18 cellular contexts compared by ENCODE assay signal in the genomic region with DNA sequence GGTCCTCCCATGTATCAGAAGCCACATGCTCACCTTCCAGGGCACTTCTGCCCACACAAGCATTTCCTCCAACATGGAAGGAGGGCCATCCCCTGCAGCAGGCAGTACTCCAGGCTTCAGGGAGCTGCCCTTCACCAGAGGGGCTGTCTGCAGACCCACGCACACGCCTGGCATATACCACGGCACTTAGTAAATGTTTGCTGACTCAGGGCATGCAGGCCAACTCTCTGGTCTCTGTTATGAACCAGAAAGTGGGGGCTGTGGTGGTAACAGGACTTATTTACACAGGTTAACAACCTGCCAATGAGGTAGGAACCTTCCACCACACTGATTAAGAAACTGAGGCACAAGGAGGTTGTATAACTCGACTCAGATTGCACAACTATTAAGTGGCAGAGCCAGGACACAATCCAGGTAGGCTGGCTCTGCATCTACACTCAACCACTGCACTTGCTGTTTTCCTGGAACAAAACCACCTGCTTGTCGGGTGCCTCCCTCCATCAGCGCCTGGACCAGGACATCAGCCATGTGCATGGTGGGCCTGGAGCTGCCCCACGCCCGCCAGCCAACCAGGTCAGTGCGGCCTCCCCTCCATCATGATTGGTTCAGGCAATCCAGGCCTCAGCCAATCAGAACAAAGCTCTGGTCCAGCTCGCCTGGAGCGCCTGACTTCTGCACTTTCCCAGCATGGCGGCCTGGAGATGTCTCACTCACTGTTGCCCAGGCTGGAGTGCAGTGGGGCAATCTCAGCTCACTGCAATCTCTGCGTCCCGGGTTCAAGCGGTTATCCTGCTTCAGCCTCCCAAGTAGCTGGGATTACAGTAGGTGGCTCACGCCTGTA. TPM values are rescaled to one million over a fixed set of nuclear protein-coding genes. Genes with fewer than 3 reads are reported as not detected.
DNase-seq lines count a peak whose midpoint lies in the region; ATAC-seq and TF ChIP-seq lines count a peak whose summit lies in the region.
"Had no signal": no experiment of that assay in that cellular context is flagged by ENCODE, and none has a peak within 500 bp of the region (broad histone marks: within the 10 kb centered on the region; RNA-seq: fewer than 3 reads in every experiment).

No MANE protein-coding gene starts in this region.

- DNase-seq in IMR-90 (no peak), cerebellar cortex (ENCODE audit: low spot score) (peak; percentile 43), neural progenitor cell (ENCODE audit: low spot score) (no peak), superior temporal gyrus (ENCODE audit: extremely low spot score) (no peak), colonic mucosa (no peak)
- DNase-seq in activated naive CD4-positive, alpha-beta T cell (lab: John Stamatoyannopoulos, UW): no peak
- DNase-seq: GF-D8, HCEC 1CT, KG1, NCI-H1048, NCI-H146, NCI-H2081, NCI-H2227 treated with DMSO at 0.1 percent for 48 hours, NCI-H524 had no signal

- H3K23ac ChIP-seq in IMR-90 (ENCODE audit: low read depth, low read length): no peak overlapping the region

- H3K9me3 ChIP-seq in BLaER1 treated with 17β-estradiol and CSF1 and Interleukin-3, amounts not matched to agents 10 nM and 100 nM (replicated peaks in 1 of 11): no peaks in the 10 kb centered on the region
- H3K9me3 ChIP-seq in IMR-90 (ENCODE audit: control insufficient read depth, insufficient read depth, low read length) (no peaks in the 10 kb centered on the region), neural progenitor cell (ENCODE audit: low read depth) (no peaks in the 10 kb centered on the region), colonic mucosa (no peaks in the 10 kb centered on the region)

- TF ChIP-seq POLR2A in IMR-90 (IDR thresholded peaks at IDR 0.05; ENCODE audit: low read depth, low read length): no peak

- no peaks in the 10 kb centered on the region; the same call in 1 of the 2 replicates for H3K9me1 ChIP-seq in IMR-90 (ENCODE audit: insufficient read depth, low read length)

- no peaks in the 10 kb centered on the region for H3K36me3 Mint-ChIP-seq in neural progenitor cell

- peak overlapping the region; percentile 5 for H2AK9ac ChIP-seq in IMR-90 (replicated peaks; ENCODE audit: low read depth, low read length, poor library complexity)

- no TSS peak for BruUV-seq in IMR-90 (replicated peaks; lab: Mats Ljungman, UMichigan)

- H2BK15ac ChIP-seq in IMR-90 (ENCODE audit: low read depth, low read length): no peak overlapping the region

- H3K79me2 ChIP-seq in neural progenitor cell (ENCODE audit: low read depth): no peaks in the 10 kb centered on the region

- no peak for TF ChIP-seq CTCF in IMR-90 (conservative IDR thresholded peaks at IDR 0.05; ENCODE audit: low read depth, low read length)
- no peak for TF ChIP-seq CTCF in neural progenitor cell (IDR thresholded peaks at IDR 0.05)
- no peak for TF ChIP-seq CTCF in colonic mucosa (IDR thresholded peaks at IDR 0.05)

- H2AK5ac ChIP-seq in IMR-90 (ENCODE audit: low read depth, low read length): no peak overlapping the region

- H2BK20ac ChIP-seq in IMR-90 (ENCODE audit: low read depth, low read length): no peak overlapping the region

- H3K4me3 Mint-ChIP-seq in neural progenitor cell: peak overlapping the region; percentile 52

- H4K5ac ChIP-seq in IMR-90 (ENCODE audit: low read depth, low read length): no peak overlapping the region

- peak overlapping the region in 9 of 11 experiments; percentile 62 to 92 (median 81); a peak in 18 of 22 replicates for H3K4me2 ChIP-seq in BLaER1 treated with 17β-estradiol and CSF1 and Interleukin-3, amounts not matched to agents 10 nM and 100 nM
- H3K4me2 ChIP-seq in IMR-90 (ENCODE audit: low read depth, low read length): no peak overlapping the region
- no peak overlapping the region for H3K4me2 ChIP-seq in neural progenitor cell

- H3K27ac ChIP-seq in BLaER1 treated with 17β-estradiol and CSF1 and Interleukin-3, amounts not matched to agents 10 nM and 100 nM: no peak overlapping the region
- H3K27ac ChIP-seq in IMR-90 (ENCODE audit: insufficient read depth, low read length) (no peak overlapping the region), neural progenitor cell (no peak overlapping the region), colonic mucosa (no peak overlapping the region)
- H3K27ac ChIP-seq: SK-N-MC had no signal

- no peak overlapping the region for H2BK120ac ChIP-seq in IMR-90 (ENCODE audit: low read depth, low read length)

- no peak overlapping the region for H4K91ac ChIP-seq in IMR-90 (ENCODE audit: insufficient read depth, low read depth, low read length)

- H3K9ac ChIP-seq in BLaER1 treated with 17β-estradiol and CSF1 and Interleukin-3, amounts not matched to agents 10 nM and 100 nM: peak overlapping the region in 1 of 11 experiments; percentile 4; a peak in 1 of 22 replicates
- H3K9ac ChIP-seq in IMR-90 (ENCODE audit: low read depth, low read length): no peak overlapping the region
- H3K9ac ChIP-seq in neural progenitor cell: no peak overlapping the region
- no peak overlapping the region for H3K9ac ChIP-seq in colonic mucosa (ENCODE audit: low read depth in 2 of 2, low read length in 2 of 2)

- 86% methylated on average over 11 of the region's 16 CpGs; no CpG with 5 or more reads in 1 of the 2 experiments for WGBS in IMR-90 (ENCODE audit: extremely low coverage in 2 of 2, insufficient read length in 1 of 2), 2 experiments

- H3K79me1 ChIP-seq in IMR-90 (ENCODE audit: low read depth in 1 of 2, low read length in 2 of 2): peaks cover 0 to 2% of the 10 kb centered on the region in 2 experiments; a peak in 1 of 4 replicates

- ATAC-seq in IMR-90 (ENCODE audit: low read depth) (no peak), GM21528 (IDR thresholded peaks at IDR 0.05; ENCODE audit: low FRiP score, unreplicated experiment) (no peak)

- H3K14ac ChIP-seq in IMR-90 (replicated peaks; ENCODE audit: low read depth, low read length): no peak overlapping the region

- H2AFZ ChIP-seq in IMR-90 (replicated peaks; ENCODE audit: low read length, poor library complexity) (peak overlapping the region; percentile 62), neural progenitor cell (replicated peaks) (no peak overlapping the region)

- H3K18ac ChIP-seq in IMR-90 (ENCODE audit: low read depth, low read length): no peak overlapping the region

- H3K36me3 ChIP-seq in BLaER1 treated with 17β-estradiol and CSF1 and Interleukin-3, amounts not matched to agents 10 nM and 100 nM: no peaks in the 10 kb centered on the region
- no peaks in the 10 kb centered on the region for H3K36me3 ChIP-seq in IMR-90 (ENCODE audit: control insufficient read depth, insufficient read depth, low read length)
- no peaks in the 10 kb centered on the region for H3K36me3 ChIP-seq in neural progenitor cell
- no peaks in the 10 kb centered on the region for H3K36me3 ChIP-seq in colonic mucosa

- no peak overlapping the region for H3K56ac ChIP-seq in IMR-90 (ENCODE audit: extremely low read depth, insufficient read depth, low read length)

- dilution Hi-C loops in IMR-90 (cut with HindIII; ENCODE audit: low sequenced_read_pairs, unreplicated experiment): no loop called here

- peaks cover 5% of the 10 kb centered on the region for H3K27me3 Mint-ChIP-seq in neural progenitor cell (ENCODE audit: insufficient read depth, low read depth)

- no peaks in the 10 kb centered on the region for H4K20me1 ChIP-seq in BLaER1 treated with 17β-estradiol and CSF1 and Interleukin-3, amounts not matched to agents 10 nM and 100 nM
- no peaks in the 10 kb centered on the region for H4K20me1 ChIP-seq in IMR-90 (ENCODE audit: insufficient read depth, low read length)
- H4K20me1 ChIP-seq in neural progenitor cell (ENCODE audit: low read depth): no peaks in the 10 kb centered on the region

- peaks cover 38 to 60% (median 49%) of the 10 kb centered on the region in 10 experiments for H3K4me1 ChIP-seq in BLaER1 treated with 17β-estradiol and CSF1 and Interleukin-3, amounts not matched to agents 10 nM and 100 nM
- H3K4me1 ChIP-seq in IMR-90 (ENCODE audit: control insufficient read depth, insufficient read depth, low read length): peaks cover 2% of the 10 kb centered on the region; the same call in 1 of the 2 replicates
- H3K4me1 ChIP-seq in neural progenitor cell: peaks cover 20% of the 10 kb centered on the region
- no peaks in the 10 kb centered on the region for H3K4me1 ChIP-seq in colonic mucosa

- no peak overlapping the region for H4K8ac ChIP-seq in IMR-90 (ENCODE audit: low read depth in 2 of 2, low read length in 2 of 2)

- H3K9me3 Mint-ChIP-seq in neural progenitor cell: no peaks in the 10 kb centered on the region

- CTCF ChIA-PET in IMR-90 (lab: Yijun Ruan, JAX): interaction anchor here (0.9 kb wide), 1 partner anchor 9 kb away, joined by 3 read pairs; no protein-coding TSS in a partner anchor

- H3F3A ChIP-seq in neural progenitor cell (ENCODE audit: low read depth): peaks cover 20% of the 10 kb centered on the region

- no peak for TF ChIP-seq RAD21 in IMR-90 (IDR thresholded peaks at IDR 0.05; ENCODE audit: low read length)

- no peak overlapping the region for H3K27ac Mint-ChIP-seq in neural progenitor cell

- H3K4me3 ChIP-seq in BLaER1 treated with 17β-estradiol and CSF1 and Interleukin-3, amounts not matched to agents 10 nM and 100 nM: no peak overlapping the region
- H3K4me3 ChIP-seq in IMR-90 (ENCODE audit: insufficient read depth, low read depth, low read length) (no peak overlapping the region), neural progenitor cell (no peak overlapping the region), colonic mucosa (no peak overlapping the region)
- H3K4me3 ChIP-seq: SK-N-MC had no signal

- in situ Hi-C loops in IMR-90 (cut with MboI; ENCODE audit: low sequenced_read_pairs): no loop called here

- no peak overlapping the region for H2BK5ac ChIP-seq in IMR-90 (ENCODE audit: low read depth, low read length, poor library complexity, severe bottlenecking)

- H3K4me1 Mint-ChIP-seq in neural progenitor cell: peaks cover 44% of the 10 kb centered on the region

- POLR2A ChIA-PET in IMR-90 (lab: Charles Lee; ENCODE audit: unreplicated experiment): no interaction called here

- intact Hi-C loops in IMR-90 (cut with micrococcal nuclease): no loop called here
- intact Hi-C loops in colonic mucosa (cut with DNase I): no loop called here

- no peak overlapping the region for H3K4ac ChIP-seq in IMR-90 (ENCODE audit: low read depth, low read length)

- peaks cover 0 to 20% (median 0%) of the 10 kb centered on the region in 11 experiments; a peak in 7 of 22 replicates for H3K27me3 ChIP-seq in BLaER1 treated with 17β-estradiol and CSF1 and Interleukin-3, amounts not matched to agents 10 nM and 100 nM
- H3K27me3 ChIP-seq in IMR-90 (ENCODE audit: control insufficient read depth, insufficient read depth, low read length): peaks cover 20% of the 10 kb centered on the region
- H3K27me3 ChIP-seq in neural progenitor cell: peaks cover 19% of the 10 kb centered on the region
- H3K27me3 ChIP-seq in colonic mucosa: no peaks in the 10 kb centered on the region

RNA-seq across cellular contexts. Expression of a gene that starts 19.2 kb away (rescaled TPM):
- 12,144 and 15,732 TPM in 2 replicates for total RNA-seq in IMR-90 (2012; rRNA removed)
- polyA plus RNA-seq in IMR-90 (2012; rRNA removed): 10,271 and 10,907 TPM in 2 replicates
- 46,606 and 47,328 TPM in 2 replicates for polyA plus RNA-seq in IMR-90 (2012; cell fraction: cytosol; rRNA removed)
- polyA plus RNA-seq in IMR-90 (2012; cell fraction: nucleus; rRNA removed; ENCODE audit: low replicate concordance): 8,917 and 28,399 TPM in 2 replicates
- 1,228 and 2,405 TPM in 2 replicates for total RNA-seq in neural progenitor cell (ENCODE audit: low replicate concordance)
- total RNA-seq in colonic mucosa: 1,000 to 10,000 TPM; 4,489 to 4,790 TPM

RNA-seq across cellular contexts. Expression of a gene that starts 34.8 kb away (rescaled TPM):
- total RNA-seq in IMR-90 (2012; rRNA removed) (0.18 and 0.28 TPM in 2 replicates), neural progenitor cell (ENCODE audit: low replicate concordance) (0.28 TPM in 1 of 2 replicates, not detected in the other), colonic mucosa (1 to 10 TPM; 1.0 to 2.2 TPM)
- 0.84 and 1.1 TPM in 2 replicates for polyA plus RNA-seq in IMR-90 (2012; rRNA removed)
- polyA plus RNA-seq in IMR-90 (2012; cell fraction: cytosol; rRNA removed): 0.22 and 0.96 TPM in 2 replicates
- 2.6 and 6.7 TPM in 2 replicates for polyA plus RNA-seq in IMR-90 (2012; cell fraction: nucleus; rRNA removed; ENCODE audit: low replicate concordance)
- total RNA-seq: MCF 10A had no signal

RNA-seq across cellular contexts. Expression of a gene that starts 58.7 kb away (rescaled TPM):
- total RNA-seq in IMR-90 (2012; rRNA removed) (7.5 and 7.9 TPM in 2 replicates), neural progenitor cell (ENCODE audit: low replicate concordance) (9.7 and 36.5 TPM in 2 replicates), colonic mucosa (10 to 100 TPM; 16.5 to 34.3 TPM)
- polyA plus RNA-seq in IMR-90 (2012; rRNA removed): 24.8 and 27.5 TPM in 2 replicates
- 14.4 and 23.9 TPM in 2 replicates for polyA plus RNA-seq in IMR-90 (2012; cell fraction: cytosol; rRNA removed)
- 48.3 and 135 TPM in 2 replicates for polyA plus RNA-seq in IMR-90 (2012; cell fraction: nucleus; rRNA removed; ENCODE audit: low replicate concordance)

Comparison
In these comparisons a context has a peak if more than half of its experiments do, and no peak if none do; other contexts are left out.
1. H3K4me2 ChIP-seq: peak in BLaER1 treated with 17β-estradiol and CSF1 and Interleukin-3, amounts not matched to agents 10 nM and 100 nM (9 of 11); none in IMR-90 (single experiment) and neural progenitor cell (single experiment).